Comparison of ENCODE assay signal across 27 cellular contexts in genomic region chr11:129976371-129976770, GRCh38.
"Had no signal": no experiment of that assay in that cellular context is flagged by ENCODE, and none has a peak within 500 bp of the region (broad histone marks: within the 10 kb centered on the region; RNA-seq: fewer than 3 reads in every experiment).

No MANE protein-coding gene starts in this region.

- H3K4me1 ChIP-seq: breast epithelium, colonic mucosa, suprapubic skin had no signal

- H3K36me3 Mint-ChIP-seq: activated CD4-positive, alpha-beta memory T cell treated with anti-CD3 and anti-CD28 coated beads for 36 hours had no signal

- H3K27ac Mint-ChIP-seq: activated B cell treated with CpG ODN at 0.5 μM for 24 hours; activated CD4-positive, alpha-beta memory T cell treated with anti-CD3 and anti-CD28 coated beads for 36 hours; activated naive CD8-positive, alpha-beta T cell treated with anti-CD3 and anti-CD28 coated beads, Interleukin-2, amount 10 ng/mL, durations not matched to agents 7 days and 5 days; effector memory CD8-positive, alpha-beta T cell; naive B cell; stimulated activated naive CD8-positive, alpha-beta T cell treated with anti-CD3 and anti-CD28 coated beads, Interleukin-15, Interleukin-2, amounts not matched to agents 100 ng/mL and 50 ng/mL, for 24 hours; T-helper 1 cell treated with Interleukin-12 subunit alpha and Interleukin-12 subunit beta and Interleukin-4 antibody, amounts not matched to agents 30 μg/mL and 1 μg/mL, for 36 hours had no signal

- H3K36me3 ChIP-seq: breast epithelium, colonic mucosa, esophagus muscularis mucosa, heart right ventricle, suprapubic skin, tibial nerve had no signal

- H3K27me3 ChIP-seq: breast epithelium, colonic mucosa, dorsolateral prefrontal cortex, esophagus muscularis mucosa, heart right ventricle, suprapubic skin, tibial nerve had no signal

- H3K9me3 Mint-ChIP-seq: activated B cell treated with CpG ODN at 0.5 μM for 24 hours; activated CD4-positive, alpha-beta memory T cell treated with anti-CD3 and anti-CD28 coated beads for 36 hours; activated naive CD8-positive, alpha-beta T cell treated with anti-CD3 and anti-CD28 coated beads, Interleukin-2, amount 10 ng/mL, durations not matched to agents 7 days and 5 days; central memory CD8-positive, alpha-beta T cell; effector memory CD8-positive, alpha-beta T cell; neural crest cell; stimulated activated naive CD8-positive, alpha-beta T cell treated with anti-CD3 and anti-CD28 coated beads, Interleukin-15, Interleukin-2, amounts not matched to agents 100 ng/mL and 50 ng/mL, for 24 hours; T-helper 1 cell treated with Interleukin-12 subunit alpha and Interleukin-12 subunit beta and Interleukin-4 antibody, amounts not matched to agents 30 μg/mL and 1 μg/mL, for 36 hours had no signal

- DNase-seq: activated B cell treated with CpG ODN at 0.5 μM for 24 hours; activated CD4-positive, alpha-beta memory T cell treated with anti-CD3 and anti-CD28 coated beads for 36 hours; activated CD4-positive, alpha-beta T cell treated with anti-CD3 and anti-CD28 coated beads for 4 hours; activated naive CD4-positive, alpha-beta T cell treated with Interleukin-2 at 50 U/mL for 16 hours; activated naive CD8-positive, alpha-beta T cell treated with anti-CD3 and anti-CD28 coated beads, Interleukin-2, amount 10 ng/mL, durations not matched to agents 7 days and 5 days; activated T-cell treated with anti-CD3 and anti-CD28 coated beads, Interleukin-2, amount 50 U/mL, for 48 hours; amniotic stem cell; colonic mucosa; effector memory CD8-positive, alpha-beta T cell; heart right ventricle; islet precursor cell; left colon; mesenchymal stem cell; naive B cell; occipital lobe; stimulated activated CD4-positive, alpha-beta T cell treated with anti-CD3 and anti-CD28 coated beads, Interleukin-12 subunit alpha, Interleukin-12 subunit beta, amount 100 ng/mL, for 4 hours; stimulated activated CD4-positive, alpha-beta T cell treated with anti-CD3 and anti-CD28 coated beads, Interleukin-4, amount 100 ng/mL, for 4 hours; T1000 had no signal

- H3K4me3 ChIP-seq: breast epithelium, colonic mucosa, esophagus muscularis mucosa, heart right ventricle, suprapubic skin, tibial nerve had no signal

- H3K27ac ChIP-seq: breast epithelium, colonic mucosa, esophagus muscularis mucosa, heart right ventricle, suprapubic skin had no signal

- H3K27me3 Mint-ChIP-seq: activated CD4-positive, alpha-beta memory T cell treated with anti-CD3 and anti-CD28 coated beads for 36 hours; activated naive CD8-positive, alpha-beta T cell treated with anti-CD3 and anti-CD28 coated beads, Interleukin-2, amount 10 ng/mL, durations not matched to agents 7 days and 5 days; central memory CD8-positive, alpha-beta T cell; effector memory CD8-positive, alpha-beta T cell; stimulated activated naive CD8-positive, alpha-beta T cell treated with anti-CD3 and anti-CD28 coated beads, Interleukin-15, Interleukin-2, amounts not matched to agents 100 ng/mL and 50 ng/mL, for 24 hours had no signal

- H3K9me3 ChIP-seq: breast epithelium, colonic mucosa, esophagus muscularis mucosa, heart right ventricle, suprapubic skin, tibial nerve had no signal

- H3K4me3 Mint-ChIP-seq: activated B cell treated with CpG ODN at 0.5 μM for 24 hours; activated CD4-positive, alpha-beta memory T cell treated with anti-CD3 and anti-CD28 coated beads for 36 hours; activated naive CD8-positive, alpha-beta T cell treated with anti-CD3 and anti-CD28 coated beads, Interleukin-2, amount 10 ng/mL, durations not matched to agents 7 days and 5 days; central memory CD8-positive, alpha-beta T cell; effector memory CD8-positive, alpha-beta T cell; neural crest cell; stimulated activated naive CD8-positive, alpha-beta T cell treated with anti-CD3 and anti-CD28 coated beads, Interleukin-15, Interleukin-2, amounts not matched to agents 100 ng/mL and 50 ng/mL, for 24 hours; T-helper 1 cell treated with Interleukin-12 subunit alpha and Interleukin-12 subunit beta and Interleukin-4 antibody, amounts not matched to agents 30 μg/mL and 1 μg/mL, for 36 hours had no signal
